In the genomic region with DNA sequence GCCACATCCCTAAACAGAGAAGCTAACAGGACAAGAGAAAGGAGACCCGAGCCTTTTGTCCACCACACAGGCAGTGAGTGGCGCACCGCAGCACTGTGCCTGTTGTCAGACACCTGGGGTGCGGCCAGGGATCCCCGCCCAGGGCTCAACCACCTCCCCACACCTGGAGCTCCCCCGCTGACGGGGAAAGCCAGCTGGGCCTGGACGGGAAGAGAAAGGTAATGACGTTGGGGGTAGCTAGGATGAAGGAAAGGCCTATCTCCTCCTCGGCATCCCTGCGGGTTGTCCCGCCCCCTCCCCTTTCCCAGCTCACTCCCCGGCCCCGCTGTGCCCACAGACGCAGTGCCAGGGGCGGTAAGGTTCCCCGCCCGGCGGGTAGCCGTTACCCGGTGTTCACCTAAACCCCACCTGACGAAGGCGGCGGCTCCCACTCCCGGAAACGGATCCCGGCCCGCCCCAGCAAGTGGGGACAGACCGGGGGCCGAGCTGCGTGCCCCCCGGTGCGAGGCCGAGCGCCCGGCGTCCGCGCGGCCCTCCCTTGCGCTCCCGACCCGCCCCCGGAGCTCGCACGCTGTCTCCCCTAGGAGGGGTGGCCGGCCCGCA, we compare ENCODE assay signal across 7 cellular contexts. TPM values are rescaled to one million over a fixed set of nuclear protein-coding genes. Genes with fewer than 3 reads are reported as not detected.
DNase-seq lines count a peak whose midpoint lies in the region; ATAC-seq and TF ChIP-seq lines count a peak whose summit lies in the region.

No MANE protein-coding gene starts in this region.

- peaks cover 3 to 10% of the 10 kb centered on the region in 2 donors for H3K4me1 ChIP-seq in ascending aorta

- H3K9ac ChIP-seq in SK-N-MC (ENCODE audit: insufficient read length), result peak overlapping the region; percentile 91

- DNase-seq in SK-N-MC (ENCODE audit: low read depth, low spot score) (no peak), ascending aorta (ENCODE audit: low spot score in 2 of 2) (peak in 1 of 2 donors; percentile 69), kidney glomerular epithelial cell (lab: John Stamatoyannopoulos, UW) (no peak)
- DNase-seq in stimulated activated CD4-positive, alpha-beta T cell treated with anti-CD3 and anti-CD28 coated beads, Interleukin-12 subunit alpha, Interleukin-12 subunit beta, amount 100 ng/mL, for 4 hours, result peak; percentile 32

- ATAC-seq in GM18907 (IDR thresholded peaks at IDR 0.05; ENCODE audit: unreplicated experiment) (peak; percentile 22), HG03066 (IDR thresholded peaks at IDR 0.05; ENCODE audit: low read depth, unreplicated experiment) (peak; percentile 13)

- intact Hi-C loops in ascending aorta (cut with DNase I), result loop anchor here (2.0 kb wide), 2 partner anchors 38 to 46 kb away; a partner anchor contains a TSS

- no peak for TF ChIP-seq CTCF in ascending aorta (IDR thresholded peaks at IDR 0.05)

- H3K27ac ChIP-seq in SK-N-MC (peak overlapping the region; percentile 64; the same call in 1 of the 2 replicates), ascending aorta (peak overlapping the region; percentile 79 to 96)

- H3K36me3 ChIP-seq in SK-N-MC (ENCODE audit: insufficient read depth, low read length) (peaks cover 37% of the 10 kb centered on the region), ascending aorta (peaks cover 36 to 38% of the 10 kb centered on the region in 2 donors)

- H3K9me3 ChIP-seq in SK-N-MC (ENCODE audit: low read depth, low read length), result no peaks in the 10 kb centered on the region
- no peaks in the 10 kb centered on the region for H3K9me3 ChIP-seq in ascending aorta
- H3K9me3 ChIP-seq in iPS-18c (ENCODE audit: control insufficient read depth, insufficient read depth, low read length), result peaks cover 2% of the 10 kb centered on the region

- H3K4me3 ChIP-seq in SK-N-MC, result peak overlapping the region; percentile 95
- H3K4me3 ChIP-seq in ascending aorta, result peak overlapping the region; percentile 88 to 95
- H3K4me3 ChIP-seq in iPS-18c (ENCODE audit: insufficient read depth, low read depth, low read length), result peak overlapping the region; percentile 91

- no peaks in the 10 kb centered on the region for H3K27me3 ChIP-seq in ascending aorta

RNA-seq across cellular contexts. Expression of a gene that starts 0.5 kb away (rescaled TPM):
- 98.4 TPM for total RNA-seq in ascending aorta

RNA-seq across cellular contexts. Expression of a gene that starts 11.1 kb away (rescaled TPM):
- total RNA-seq in ascending aorta, result 23.4 TPM

RNA-seq across cellular contexts. Expression of a gene that starts 25.8 kb away (rescaled TPM):
- total RNA-seq in ascending aorta, result 21.2 TPM

RNA-seq across cellular contexts. Expression of a gene that starts 28.2 kb away (rescaled TPM):
- total RNA-seq in ascending aorta, result 82.8 TPM

RNA-seq across cellular contexts. Expression of a gene that starts 37.9 kb away (rescaled TPM):
- 41.0 TPM for total RNA-seq in ascending aorta
